25 cellular contexts compared by ENCODE assay signal in genomic region chr11:69696749-69697488, GRCh38. TPM values are rescaled to one million over a fixed set of nuclear protein-coding genes. Genes with fewer than 3 reads are reported as not detected.
DNase-seq lines count a peak whose midpoint lies in the region; ATAC-seq, FAIRE-seq and TF ChIP-seq lines count a peak whose summit lies in the region.
"Had no signal": no experiment of that assay in that cellular context is flagged by ENCODE, and none has a peak within 500 bp of the region (broad histone marks: within the 10 kb centered on the region; RNA-seq: fewer than 3 reads in every experiment).

No MANE protein-coding gene starts in this region.

- 0 out of 2 replicates have a peak overlapping the region, but pooled peaks have one; percentile 38 for H3K23ac ChIP-seq in IMR-90 (ENCODE audit: low read depth, low read length)

- H3K4me2 ChIP-seq in IMR-90 (ENCODE audit: low read depth, low read length) (no peak overlapping the region), PC-9 (no peak overlapping the region), parathyroid adenoma (ENCODE audit: low read length) (peak overlapping the region; percentile 42)

- H3K4ac ChIP-seq in IMR-90 (ENCODE audit: low read depth, low read length): no peak overlapping the region

- H4K5ac ChIP-seq in IMR-90 (ENCODE audit: low read depth, low read length): no peak overlapping the region

- peaks cover 23% of the 10 kb centered on the region for H3F3A ChIP-seq in PC-9 (ENCODE audit: insufficient read depth, low read depth)

- WGBS in IMR-90 (ENCODE audit: extremely low coverage in 2 of 2, insufficient read length in 1 of 2), 2 experiments: no CpG with 5 or more reads among the region's 15 CpGs

- in situ Hi-C loops in IMR-90 (cut with MboI; ENCODE audit: low sequenced_read_pairs): no loop called here

- BruUV-seq in IMR-90 (replicated peaks; lab: Mats Ljungman, UMichigan) (no TSS peak), PC-9 (replicated peaks; lab: Mats Ljungman, UMichigan) (no TSS peak)

- H4K20me1 ChIP-seq in IMR-90 (ENCODE audit: insufficient read depth, low read length): no peaks in the 10 kb centered on the region
- H4K20me1 ChIP-seq in PC-9 (ENCODE audit: insufficient read depth): no peaks in the 10 kb centered on the region

- H4K91ac ChIP-seq in IMR-90 (ENCODE audit: insufficient read depth, low read depth, low read length): no peak overlapping the region

- H3K56ac ChIP-seq in IMR-90 (ENCODE audit: extremely low read depth, insufficient read depth, low read length): no peak overlapping the region

- peak; percentile 29 for DNase-seq in NCI-H1092 treated with DMSO at 0.1 percent for 48 hours (lab: John Stamatoyannopoulos, UW)
- no peak for DNase-seq in NCI-H1092 (lab: John Stamatoyannopoulos, UW)
- no peak for DNase-seq in IMR-90
- peak; percentile 34 to 53 for DNase-seq in PC-9
- DNase-seq in midbrain (lab: John Stamatoyannopoulos, UW): no peak
- DNase-seq in left lung: no peak
- no peak for DNase-seq in kidney
- DNase-seq: 8988T; activated CD4-positive, alpha-beta memory T cell treated with anti-CD3 and anti-CD28 coated beads, Interleukin-2, amount 10 ng/mL, durations not matched to agents 7 days and 5 days; activated T-cell treated with anti-CD3 and anti-CD28 coated beads, Interleukin-2, amount 50 U/mL, for 1 hour; GM23248; heart left ventricle; immature natural killer cell; lower lobe of right lung; MM.1S; NCI-H187 treated with DMSO at 0.1 percent for 48 hours; pancreas; Right ventricle myocardium superior; stimulated activated CD4-positive, alpha-beta T cell treated with anti-CD3 and anti-CD28 coated beads, Interleukin-4, amount 100 ng/mL, for 4 hours had no signal

- intact Hi-C loops in IMR-90 (cut with micrococcal nuclease): no loop called here
- intact Hi-C loops in PC-9 (cut with micrococcal nuclease; ENCODE audit: unreplicated experiment): no loop called here
- intact Hi-C loops in left lung (cut with DNase I): loop anchor here in 1 of 2 donors (10.0 kb wide), 1 partner anchor 498 kb away; no protein-coding TSS in a partner anchor
- intact Hi-C loops in kidney (cut with DNase I): loop anchor here (10.0 kb wide), 1 partner anchor 498 kb away; no protein-coding TSS in a partner anchor

- no peak overlapping the region for H4K8ac ChIP-seq in IMR-90 (ENCODE audit: low read depth in 2 of 2, low read length in 2 of 2)

- H3K79me2 ChIP-seq in PC-9 (ENCODE audit: low read depth) (no peaks in the 10 kb centered on the region), parathyroid adenoma (no peaks in the 10 kb centered on the region)

- H3K27me3 ChIP-seq in IMR-90 (ENCODE audit: control insufficient read depth, insufficient read depth, low read length) (peaks cover 37% of the 10 kb centered on the region), PC-9 (ENCODE audit: insufficient read depth, low read depth) (no peaks in the 10 kb centered on the region), parathyroid adenoma (ENCODE audit: control insufficient read depth, insufficient read depth, low read length) (no peaks in the 10 kb centered on the region), left lung (peaks cover 11 to 80% of the 10 kb centered on the region in 2 donors)

- no peak for FAIRE-seq in kidney (lab: Jason Lieb, UNC)
- FAIRE-seq: colon, endometrium, pancreas had no signal

- no peak overlapping the region for H2BK15ac ChIP-seq in IMR-90 (ENCODE audit: low read depth, low read length)

- no peak overlapping the region for H3K14ac ChIP-seq in IMR-90 (replicated peaks; ENCODE audit: low read depth, low read length)

- no peaks in the 10 kb centered on the region for H3K79me1 ChIP-seq in IMR-90 (ENCODE audit: low read depth in 1 of 2, low read length in 2 of 2)

- dilution Hi-C loops in IMR-90 (cut with HindIII; ENCODE audit: low sequenced_read_pairs, unreplicated experiment): no loop called here

- H3K9me3 ChIP-seq in IMR-90 (ENCODE audit: control insufficient read depth, insufficient read depth, low read length): peaks cover 5% of the 10 kb centered on the region
- peaks cover 6% of the 10 kb centered on the region; the same call in 1 of the 2 replicates for H3K9me3 ChIP-seq in PC-9 (ENCODE audit: insufficient read depth, low read depth)
- H3K9me3 ChIP-seq in parathyroid adenoma (ENCODE audit: control insufficient read depth, low read length): no peaks in the 10 kb centered on the region
- no peaks in the 10 kb centered on the region for H3K9me3 ChIP-seq in left lung
- no peaks in the 10 kb centered on the region for H3K9me3 ChIP-seq in kidney (ENCODE audit: control insufficient read depth in 1 of 2, low read length in 2 of 2)
- H3K9me3 ChIP-seq: lower lobe of right lung, pancreas had no signal

- H3K4me3 ChIP-seq in IMR-90 (ENCODE audit: insufficient read depth, low read depth, low read length) (no peak overlapping the region), PC-9 (no peak overlapping the region), parathyroid adenoma (ENCODE audit: low read depth, low read length) (peak overlapping the region; percentile 16), left lung (no peak overlapping the region), kidney (ENCODE audit: low read length in 2 of 2) (no peak overlapping the region)
- H3K4me3 ChIP-seq: GM23248, heart left ventricle, lower lobe of right lung, pancreas, skin epidermis had no signal

- H3K9me2 ChIP-seq in PC-9 (ENCODE audit: insufficient read depth): no peaks in the 10 kb centered on the region

- POLR2A ChIA-PET in IMR-90 (lab: Charles Lee; ENCODE audit: unreplicated experiment) (interaction anchor here (0.6 kb wide), 2 partner anchors 428 to 580 kb away, joined by 4 read pairs; no protein-coding TSS in a partner anchor), PC-9 (lab: Charles Lee; ENCODE audit: unreplicated experiment) (interaction anchor here (0.6 kb wide), 1 partner anchor 140 kb away, joined by 3 read pairs; no protein-coding TSS in a partner anchor)

- ATAC-seq in IMR-90 (ENCODE audit: low read depth) (no peak), left lung (no peak)
- ATAC-seq: heart left ventricle, lower lobe of right lung, pancreas had no signal

- no peak overlapping the region for H2BK20ac ChIP-seq in IMR-90 (ENCODE audit: low read depth, low read length)

- H3K4me1 ChIP-seq in IMR-90 (ENCODE audit: control insufficient read depth, insufficient read depth, low read length) (peaks cover 2% of the 10 kb centered on the region), PC-9 (replicated peaks; ENCODE audit: insufficient read depth) (peaks cover 48% of the 10 kb centered on the region), parathyroid adenoma (peaks cover 38% of the 10 kb centered on the region), left lung (peaks cover 0 to 4% of the 10 kb centered on the region in 2 donors), kidney (ENCODE audit: control insufficient read depth in 1 of 2, insufficient read depth in 1 of 2, low read depth in 1 of 2, low read length in 2 of 2) (peaks cover 0 to 3% of the 10 kb centered on the region in 2 donors)

- H3K36me3 ChIP-seq in IMR-90 (ENCODE audit: control insufficient read depth, insufficient read depth, low read length) (no peaks in the 10 kb centered on the region), PC-9 (ENCODE audit: low read depth) (no peaks in the 10 kb centered on the region), parathyroid adenoma (ENCODE audit: control insufficient read depth, insufficient read depth, low read length) (no peaks in the 10 kb centered on the region), left lung (no peaks in the 10 kb centered on the region), kidney (ENCODE audit: control insufficient read depth in 1 of 2, insufficient read depth in 2 of 2, low read length in 2 of 2) (no peaks in the 10 kb centered on the region)
- H3K36me3 ChIP-seq: heart left ventricle, lower lobe of right lung, pancreas had no signal

- no peak for TF ChIP-seq RAD21 in IMR-90 (IDR thresholded peaks at IDR 0.05; ENCODE audit: low read length)

- H3K27ac ChIP-seq in IMR-90 (ENCODE audit: insufficient read depth, low read length): no peak overlapping the region
- H3K27ac ChIP-seq in PC-9: no peak overlapping the region
- peak overlapping the region; percentile 93 for H3K27ac ChIP-seq in parathyroid adenoma
- H3K27ac ChIP-seq in left lung: no peak overlapping the region
- H3K27ac ChIP-seq in kidney (ENCODE audit: low read depth in 2 of 2, low read length in 2 of 2): no peak overlapping the region
- H3K27ac ChIP-seq: GM23248, heart left ventricle, lower lobe of right lung, pancreas, skin epidermis had no signal

- H2AK5ac ChIP-seq in IMR-90 (ENCODE audit: low read depth, low read length): no peak overlapping the region

- H2BK120ac ChIP-seq in IMR-90 (ENCODE audit: low read depth, low read length): no peak overlapping the region

- no peaks in the 10 kb centered on the region for H3K9me1 ChIP-seq in IMR-90 (ENCODE audit: insufficient read depth, low read length)

- TF ChIP-seq CTCF in IMR-90 (conservative IDR thresholded peaks at IDR 0.05; ENCODE audit: low read depth, low read length): no peak
- no peak for TF ChIP-seq CTCF in PC-9 (conservative IDR thresholded peaks at IDR 0.05)
- no peak for TF ChIP-seq CTCF in parathyroid adenoma (IDR thresholded peaks at IDR 0.05)
- no peak for TF ChIP-seq CTCF in left lung (IDR thresholded peaks at IDR 0.05)
- no peak for TF ChIP-seq CTCF in kidney (IDR thresholded peaks at IDR 0.05; ENCODE audit: borderline replicate concordance, extremely low read depth, insufficient read depth)

- H3K18ac ChIP-seq in IMR-90 (ENCODE audit: low read depth, low read length): no peak overlapping the region

- CTCF ChIA-PET in IMR-90 (lab: Yijun Ruan, JAX) (no interaction called here), PC-9 (lab: Charles Lee) (no interaction called here)

- H2AFZ ChIP-seq in IMR-90 (replicated peaks; ENCODE audit: low read length, poor library complexity) (no peak overlapping the region), PC-9 (no peak overlapping the region), parathyroid adenoma (peak overlapping the region; percentile 20)
- H2AFZ ChIP-seq: GM23248 had no signal

- no peak overlapping the region for H2AK9ac ChIP-seq in IMR-90 (replicated peaks; ENCODE audit: low read depth, low read length, poor library complexity)

- TF ChIP-seq POLR2A in IMR-90 (IDR thresholded peaks at IDR 0.05; ENCODE audit: low read depth, low read length): no peak

- no peak overlapping the region for H3K9ac ChIP-seq in IMR-90 (ENCODE audit: low read depth, low read length)
- H3K9ac ChIP-seq in parathyroid adenoma: no peak overlapping the region
- no peak overlapping the region for H3K9ac ChIP-seq in kidney (ENCODE audit: low read length in 2 of 2)
- H3K9ac ChIP-seq: GM23248 had no signal

- no peak overlapping the region for H2BK5ac ChIP-seq in IMR-90 (ENCODE audit: low read depth, low read length, poor library complexity, severe bottlenecking)

RNA-seq across cellular contexts. Expression of gene FGF19, which starts 6.9 kb away (rescaled TPM):
- total RNA-seq in IMR-90 (2012; rRNA removed) (not detected in 2 replicates), PC-9 (2021) (2.0 and 3.4 TPM in 2 replicates), left lung (not detected), kidney (not detected)
- polyA plus RNA-seq in IMR-90 (2012; rRNA removed) (not detected in 2 replicates), kidney (ENCODE audit: insufficient read depth, low read depth, low replicate concordance) (not detected)
- not detected in 2 replicates for polyA plus RNA-seq in IMR-90 (2012; cell fraction: cytosol; rRNA removed)
- polyA plus RNA-seq in IMR-90 (2012; cell fraction: nucleus; rRNA removed; ENCODE audit: low replicate concordance): not detected in 2 replicates
- total RNA-seq: activated CD4-positive, alpha-beta memory T cell treated with anti-CD3 and anti-CD28 coated beads, Interleukin-2, amount 10 ng/mL, durations not matched to agents 7 days and 5 days; GM23248; heart left ventricle; lower lobe of right lung; Right ventricle myocardium superior; subcutaneous adipose tissue had no signal
- polyA plus RNA-seq: BJ, GM23248, heart left ventricle, immature natural killer cell had no signal

RNA-seq across cellular contexts. Expression of gene LTO1, which starts 21.8 kb away (rescaled TPM):
- 8.2 and 16.7 TPM in 2 replicates for total RNA-seq in IMR-90 (2012; rRNA removed)
- 18.8 and 23.5 TPM in 2 replicates for polyA plus RNA-seq in IMR-90 (2012; rRNA removed)
- polyA plus RNA-seq in IMR-90 (2012; cell fraction: cytosol; rRNA removed): 14.0 and 16.6 TPM in 2 replicates
- 58.0 and 79.5 TPM in 2 replicates for polyA plus RNA-seq in IMR-90 (2012; cell fraction: nucleus; rRNA removed; ENCODE audit: low replicate concordance)
- 41.1 and 50.3 TPM in 2 replicates for total RNA-seq in PC-9 (2021)
- 10 to 100 TPM; 18.0 to 21.6 TPM for total RNA-seq in left lung
- total RNA-seq in kidney: 21.9 TPM
- 14.6 TPM for polyA plus RNA-seq in kidney (ENCODE audit: insufficient read depth, low read depth, low replicate concordance)

RNA-seq across cellular contexts. Expression of gene CCND1, which starts 56.0 kb away (rescaled TPM):
- 717 and 748 TPM in 2 replicates for total RNA-seq in IMR-90 (2012; rRNA removed)
- polyA plus RNA-seq in IMR-90 (2012; rRNA removed): 481 and 872 TPM in 2 replicates
- polyA plus RNA-seq in IMR-90 (2012; cell fraction: cytosol; rRNA removed): 498 and 688 TPM in 2 replicates
- polyA plus RNA-seq in IMR-90 (2012; cell fraction: nucleus; rRNA removed; ENCODE audit: low replicate concordance): 405 and 823 TPM in 2 replicates
- total RNA-seq in PC-9 (2021): 346 and 586 TPM in 2 replicates
- 100 to 1,000 TPM; 243 to 581 TPM for total RNA-seq in left lung
- 142 TPM for total RNA-seq in kidney
- 37.6 TPM for polyA plus RNA-seq in kidney (ENCODE audit: insufficient read depth, low read depth, low replicate concordance)

Comparison
In these comparisons a context has a peak if more than half of its experiments do, and no peak if none do; other contexts are left out.
1. DNase-seq: peak in NCI-H1092 treated with DMSO at 0.1 percent for 48 hours (single experiment) and PC-9 (2 of 2); none in NCI-H1092 (single experiment), IMR-90 (single experiment), midbrain (single experiment), left lung (0 of 2) and kidney (single experiment).